9 cellular contexts compared by ENCODE assay signal in the genomic region with DNA sequence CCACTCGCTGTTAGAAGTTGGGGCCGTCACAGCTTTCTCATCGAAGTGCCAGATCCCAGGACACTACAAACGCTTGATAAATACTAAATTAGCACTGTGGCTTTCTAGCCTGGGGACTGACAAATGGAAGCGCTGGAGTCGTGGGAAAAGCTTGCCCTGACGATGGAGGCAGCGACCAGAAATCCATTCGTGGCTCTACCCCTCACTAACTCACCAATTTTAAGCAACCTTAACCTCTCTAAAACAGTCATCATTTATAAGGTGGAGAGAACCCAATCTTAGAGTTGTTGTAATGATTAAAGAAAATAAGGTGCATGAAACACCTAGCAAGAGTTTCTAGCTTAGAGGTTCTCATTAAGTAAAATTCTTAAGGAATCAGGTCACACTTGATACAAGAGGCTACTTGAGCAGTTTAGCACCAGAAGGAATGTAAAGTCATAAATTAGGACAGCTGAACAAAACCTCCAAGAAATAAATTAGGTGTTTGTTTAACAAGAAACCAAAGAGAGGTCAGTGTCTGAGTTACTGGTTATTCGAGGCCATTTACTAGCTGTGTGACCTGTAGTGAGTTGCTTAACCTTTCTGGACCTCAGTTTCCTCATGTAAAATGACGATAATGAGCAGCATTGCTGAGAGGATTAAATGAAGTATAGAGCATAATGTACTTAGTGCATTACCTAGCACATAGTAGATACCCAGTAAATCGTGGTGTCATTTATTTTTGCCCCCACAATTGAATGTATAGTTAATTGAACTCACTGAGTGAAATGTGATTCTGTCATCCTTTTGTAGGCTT. TPM values are rescaled to one million over a fixed set of nuclear protein-coding genes. Genes with fewer than 3 reads are reported as not detected.
A peak's percentile ranks its signal among the peaks of the same experiment; 100 is the strongest.
DNase-seq lines count a peak whose midpoint lies in the region; ATAC-seq, FAIRE-seq and TF ChIP-seq lines count a peak whose summit lies in the region.
"Had no signal": no experiment of that assay in that cellular context is flagged by ENCODE, and none has a peak within 500 bp of the region (broad histone marks: within the 10 kb centered on the region; RNA-seq: fewer than 3 reads in every experiment).

No MANE protein-coding gene starts in this region.

- H3K9me1 ChIP-seq in IMR-90 (ENCODE audit: insufficient read depth, low read length): peaks cover 5% of the 10 kb centered on the region; the same call in 1 of the 2 replicates

- no peaks in the 10 kb centered on the region for H3K27me3 ChIP-seq in IMR-90 (ENCODE audit: control insufficient read depth, insufficient read depth, low read length)

- H3K4me3 ChIP-seq in IMR-90 (ENCODE audit: insufficient read depth, low read depth, low read length) (peak overlapping the region; percentile 99), cardiac fibroblast (replicated peaks in 1 of 2; ENCODE audit: low read depth in 2 of 2, low read length in 2 of 2) (peak overlapping the region; percentile 58 to 74), mucosa of descending colon (peak overlapping the region; percentile 76)

- no peak for TF ChIP-seq CTCF in IMR-90 (conservative IDR thresholded peaks at IDR 0.05; ENCODE audit: low read depth, low read length)
- no peak for TF ChIP-seq CTCF in cardiac fibroblast (IDR thresholded peaks at IDR 0.05; ENCODE audit: low read depth, low read length)
- TF ChIP-seq CTCF in mucosa of descending colon (IDR thresholded peaks at IDR 0.05): no peak

- TF ChIP-seq RAD21 in IMR-90 (IDR thresholded peaks at IDR 0.05; ENCODE audit: low read length): no peak

- peak overlapping the region; percentile 76 for H3K56ac ChIP-seq in IMR-90 (ENCODE audit: extremely low read depth, insufficient read depth, low read length)

- peak overlapping the region; percentile 72 for H3K23ac ChIP-seq in IMR-90 (ENCODE audit: low read depth, low read length)

- H2BK5ac ChIP-seq in IMR-90 (ENCODE audit: low read depth, low read length, poor library complexity, severe bottlenecking): peak overlapping the region; percentile 22

- H4K91ac ChIP-seq in IMR-90 (ENCODE audit: insufficient read depth, low read depth, low read length): peak overlapping the region; percentile 29

- peak overlapping the region; percentile 71 for H3K4ac ChIP-seq in IMR-90 (ENCODE audit: low read depth, low read length)

- no peak overlapping the region for H2AK5ac ChIP-seq in IMR-90 (ENCODE audit: low read depth, low read length)

- peak overlapping the region; percentile 57 for H3K14ac ChIP-seq in IMR-90 (replicated peaks; ENCODE audit: low read depth, low read length)

- H3K36me3 ChIP-seq in IMR-90 (ENCODE audit: control insufficient read depth, insufficient read depth, low read length) (no peaks in the 10 kb centered on the region), mucosa of descending colon (ENCODE audit: low read depth) (no peaks in the 10 kb centered on the region)

- H3K4me2 ChIP-seq in IMR-90 (ENCODE audit: low read depth, low read length): peak overlapping the region; percentile 85

- ATAC-seq in IMR-90 (ENCODE audit: low read depth): no peak; the same call in 1 of the 2 replicates
- ATAC-seq in mucosa of descending colon: no peak
- ATAC-seq in GM21619 (IDR thresholded peaks at IDR 0.05; ENCODE audit: unreplicated experiment): no peak

- 0 out of 2 replicates have a peak overlapping the region, but pooled peaks have one; percentile 3 for H3K18ac ChIP-seq in IMR-90 (ENCODE audit: low read depth, low read length)

- BruUV-seq in IMR-90 (replicated peaks; lab: Mats Ljungman, UMichigan): TSS peak; percentile 85

- no peak for TF ChIP-seq POLR2A in IMR-90 (IDR thresholded peaks at IDR 0.05; ENCODE audit: low read depth, low read length)
- TF ChIP-seq POLR2A in GM12891 (IDR thresholded peaks at IDR 0.05; ENCODE audit: low read depth, low read length): no peak

- peaks cover 4% of the 10 kb centered on the region for H3K4me1 ChIP-seq in IMR-90 (ENCODE audit: control insufficient read depth, insufficient read depth, low read length)
- peaks cover 23% of the 10 kb centered on the region for H3K4me1 ChIP-seq in mucosa of descending colon (ENCODE audit: low read depth)

- H2AFZ ChIP-seq in IMR-90 (replicated peaks; ENCODE audit: low read length, poor library complexity): peak overlapping the region; percentile 90

- H4K5ac ChIP-seq in IMR-90 (ENCODE audit: low read depth, low read length): peak overlapping the region; percentile 18

- H3K9me3 ChIP-seq in IMR-90 (ENCODE audit: control insufficient read depth, insufficient read depth, low read length): no peaks in the 10 kb centered on the region
- H3K9me3 ChIP-seq in mucosa of descending colon: no peaks in the 10 kb centered on the region

- H2BK15ac ChIP-seq in IMR-90 (ENCODE audit: low read depth, low read length): 0 out of 3 replicates have a peak overlapping the region, but pooled peaks have one; percentile 6

- CTCF ChIA-PET in IMR-90 (lab: Yijun Ruan, JAX): interaction anchor here (0.6 to 4.4 kb wide), 8 partner anchors 12 to 106 kb away, joined by 3 to 30 read pairs (median 4); no protein-coding TSS in a partner anchor

- in situ Hi-C loops in IMR-90 (cut with MboI; ENCODE audit: low sequenced_read_pairs): loop anchor here (5.0 kb wide), 1 partner anchor 40 kb away; no protein-coding TSS in a partner anchor

- 0 out of 2 replicates have a peak overlapping the region, but pooled peaks have one; percentile 21 for H2BK20ac ChIP-seq in IMR-90 (ENCODE audit: low read depth, low read length)

- peak overlapping the region; percentile 9 to 66 for H4K8ac ChIP-seq in IMR-90 (ENCODE audit: low read depth in 2 of 2, low read length in 2 of 2)

- H3K79me1 ChIP-seq in IMR-90 (ENCODE audit: low read depth in 1 of 2, low read length in 2 of 2): peaks cover 5 to 29% of the 10 kb centered on the region in 2 experiments; a peak in 2 of 4 replicates

- WGBS in IMR-90 (ENCODE audit: extremely low coverage in 2 of 2, insufficient read length in 1 of 2), 2 experiments: 0% methylated on average over 3 of the region's 12 CpGs; no CpG with 5 or more reads in 1 of the 2 experiments

- FAIRE-seq in GM12891 (lab: Jason Lieb, UNC): no peak
- FAIRE-seq: colon had no signal

- peak overlapping the region; percentile 66 for H2BK120ac ChIP-seq in IMR-90 (ENCODE audit: low read depth, low read length)

- H4K20me1 ChIP-seq in IMR-90 (ENCODE audit: insufficient read depth, low read length): peaks cover 11% of the 10 kb centered on the region; the same call in 1 of the 2 replicates

- DNase-seq in A172 (ENCODE audit: low spot score) (peak; percentile 26), IMR-90 (no peak), cardiac fibroblast (ENCODE audit: low read depth in 2 of 2) (no peak), mucosa of descending colon (no peak), hippocampal formation (lab: John Stamatoyannopoulos, UW) (no peak), retina (no peak), GM12891 (ENCODE audit: insufficient read length, low spot score) (no peak)

- peak overlapping the region; percentile 5 for H2AK9ac ChIP-seq in IMR-90 (replicated peaks; ENCODE audit: low read depth, low read length, poor library complexity)

- dilution Hi-C loops in IMR-90 (cut with HindIII; ENCODE audit: low sequenced_read_pairs, unreplicated experiment): no loop called here

- H3K9ac ChIP-seq in IMR-90 (ENCODE audit: low read depth, low read length): peak overlapping the region; percentile 51

- intact Hi-C loops in IMR-90 (cut with micrococcal nuclease) (loop anchor here (1.0 to 2.0 kb wide), 3 partner anchors 24 to 103 kb away; no protein-coding TSS in a partner anchor), mucosa of descending colon (cut with DNase I, micrococcal nuclease) (no loop called here)

- peak overlapping the region; percentile 52 for H3K27ac ChIP-seq in IMR-90 (ENCODE audit: insufficient read depth, low read length)

- POLR2A ChIA-PET in IMR-90 (lab: Charles Lee; ENCODE audit: unreplicated experiment): interaction anchor here (0.6 to 1.3 kb wide), 2 partner anchors 32 to 34 kb away, joined by 4 read pairs; no protein-coding TSS in a partner anchor

TF ChIP-seq in IMR-90, 13 proteins besides CTCF, POLR2A, EP300 and RAD21 (continues in another document):
- TF ChIP-seq FOS (IDR thresholded peaks at IDR 0.05; ENCODE audit: low read depth, low read length) (no peak), MAFK (IDR thresholded peaks at IDR 0.05; ENCODE audit: low read depth, low read length) (no peak), SMC3 (IDR thresholded peaks at IDR 0.05; ENCODE audit: low read depth, low read length) (no peak), RFX5 (IDR thresholded peaks at IDR 0.05; ENCODE audit: low read depth, low read length) (no peak), NFE2L2 (IDR thresholded peaks at IDR 0.05; ENCODE audit: low read depth, low read length) (no peak)

TF ChIP-seq in GM12891, 5 proteins besides CTCF, POLR2A, EP300 and RAD21:
- TF ChIP-seq PAX5 (IDR thresholded peaks at IDR 0.05; ENCODE audit: insufficient read depth, low read length, severe bottlenecking) (no peak), POLR2AphosphoS5 (IDR thresholded peaks at IDR 0.05; ENCODE audit: low read depth, low read length) (no peak), POU2F2 (IDR thresholded peaks at IDR 0.05; ENCODE audit: low read depth, low read length) (no peak), SPI1 (IDR thresholded peaks at IDR 0.05; ENCODE audit: low read depth, low read length) (no peak), TAF1 (IDR thresholded peaks at IDR 0.05; ENCODE audit: low read depth, low read length) (no peak)
TF ChIP-seq in GM12891: peak in this region for 0.

RNA-seq across cellular contexts. Expression of gene ELK4, which starts 0.8 kb away (rescaled TPM):
- 17.7 and 18.4 TPM in 2 replicates for total RNA-seq in A172 (2014; rRNA removed; shearing (Covaris generic))
- total RNA-seq in IMR-90 (2012; rRNA removed) (11.3 and 15.6 TPM in 2 replicates), mucosa of descending colon (10 to 100 TPM; 43.1 to 60.6 (median 47.6) TPM)
- 3.3 and 4.6 TPM in 2 replicates for polyA plus RNA-seq in IMR-90 (2012; rRNA removed)
- 0.54 and 0.71 TPM in 2 replicates for polyA plus RNA-seq in IMR-90 (2012; cell fraction: cytosol; rRNA removed)
- polyA plus RNA-seq in IMR-90 (2012; cell fraction: nucleus; rRNA removed; ENCODE audit: low replicate concordance): 1.1 and 8.4 TPM in 2 replicates
- polyA plus RNA-seq in GM12891 (2012; ENCODE audit: low read depth, missing spikeins): 5.5 TPM

RNA-seq across cellular contexts. Expression of gene SLC45A3, which starts 47.7 kb away (rescaled TPM):
- total RNA-seq in A172 (2014; rRNA removed; shearing (Covaris generic)): 11.1 and 13.0 TPM in 2 replicates
- total RNA-seq in IMR-90 (2012; rRNA removed) (1.1 and 1.4 TPM in 2 replicates), mucosa of descending colon (10 to 100 TPM; 13.7 to 19.0 (median 18.8) TPM)
- 2.5 and 3.0 TPM in 2 replicates for polyA plus RNA-seq in IMR-90 (2012; rRNA removed)
- polyA plus RNA-seq in IMR-90 (2012; cell fraction: cytosol; rRNA removed): 1.1 and 2.4 TPM in 2 replicates
- polyA plus RNA-seq in IMR-90 (2012; cell fraction: nucleus; rRNA removed; ENCODE audit: low replicate concordance): 2.9 and 5.4 TPM in 2 replicates
- 1.4 TPM for polyA plus RNA-seq in GM12891 (2012; ENCODE audit: low read depth, missing spikeins)
